ENCODE assay signal across 1 cellular context in the genomic region with DNA sequence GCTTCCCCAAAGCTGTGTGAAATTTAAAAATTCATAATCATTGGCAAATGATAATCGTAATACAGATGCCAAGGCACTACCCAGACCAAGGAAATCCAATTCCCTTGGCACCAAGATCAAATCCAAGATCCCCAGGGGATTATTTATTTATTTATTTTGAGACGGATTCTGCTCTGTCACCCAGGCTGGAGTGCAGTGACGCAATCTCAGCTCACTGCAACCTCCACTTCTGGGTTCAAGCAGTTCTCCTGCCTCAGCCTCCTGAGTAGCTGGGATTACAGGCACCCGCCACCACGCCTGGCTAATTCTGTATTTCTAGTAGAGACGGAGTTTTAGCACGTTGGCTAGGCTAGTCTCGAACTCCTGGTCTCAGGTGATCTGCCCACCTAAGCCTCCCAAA. TPM values are rescaled to one million over a fixed set of nuclear protein-coding genes. Genes with fewer than 3 reads are reported as not detected.
"Had no signal": no experiment of that assay in that cellular context is flagged by ENCODE, and none has a peak within 500 bp of the region (broad histone marks: within the 10 kb centered on the region; RNA-seq: fewer than 3 reads in every experiment).

No MANE protein-coding gene starts in this region.

RNA-seq across cellular contexts. Expression of gene NPIPB6, which starts 27.6 kb away (rescaled TPM):
- total RNA-seq: LHCN-M2 had no signal
